In the genomic region with DNA sequence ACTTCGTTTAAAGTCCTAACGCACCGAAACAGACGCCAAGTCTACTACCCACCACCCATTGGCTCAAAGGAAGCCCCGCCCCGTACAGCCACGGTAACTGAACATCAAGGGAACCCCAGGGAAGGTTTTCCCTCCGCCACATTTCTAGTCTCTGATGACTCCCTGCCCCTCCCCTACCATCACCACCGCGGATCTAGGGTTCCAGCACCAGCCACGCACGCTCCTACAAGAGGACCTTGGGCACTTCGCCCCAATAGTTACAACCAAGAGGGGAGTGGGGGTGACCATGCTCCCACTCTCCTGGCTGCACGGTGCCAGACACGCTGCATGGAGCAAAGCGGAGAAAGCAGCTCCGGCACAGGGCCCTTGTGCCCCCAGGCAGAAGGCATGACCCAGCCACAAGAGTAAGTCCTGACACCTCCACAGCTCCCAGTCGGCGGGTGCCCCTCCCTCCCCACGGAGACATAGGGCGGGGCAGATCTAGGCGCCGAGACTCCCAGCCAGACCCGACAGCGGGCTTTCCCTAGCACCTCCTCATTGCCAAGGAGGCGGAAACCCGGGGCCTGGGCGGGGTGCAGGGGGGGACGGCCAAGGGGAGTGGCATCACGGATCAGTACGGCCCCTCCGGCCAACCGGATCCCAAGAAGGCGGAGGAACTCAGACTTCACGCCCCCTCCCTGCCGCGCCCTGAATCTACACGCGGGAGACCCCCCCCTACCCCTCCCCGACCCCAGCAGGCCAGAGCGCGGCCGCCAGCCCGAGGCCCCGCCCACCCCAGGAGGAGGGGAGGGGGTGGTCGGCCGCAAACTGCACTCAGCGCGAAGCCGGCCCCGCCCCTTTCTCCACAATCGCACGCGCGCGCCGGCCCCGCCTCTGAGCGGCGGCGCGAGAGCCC, we compare ENCODE assay signal across 8 cellular contexts. TPM values are rescaled to one million over a fixed set of nuclear protein-coding genes. Genes with fewer than 3 reads are reported as not detected.
DNase-seq lines count a peak whose midpoint lies in the region; ATAC-seq, FAIRE-seq and TF ChIP-seq lines count a peak whose summit lies in the region.

No MANE protein-coding gene starts in this region.

- peak; percentile 96 for FAIRE-seq in GM19239 (lab: Jason Lieb, UNC)

- H3K36me3 ChIP-seq in right lobe of liver, result no peaks in the 10 kb centered on the region

- peak; percentile 94 for DNase-seq in AG04450 (ENCODE audit: low read depth, low spot score)
- DNase-seq in GM19239 (ENCODE audit: insufficient read length, low spot score), result no peak
- peak; percentile 95 for DNase-seq in HK-2 (ENCODE audit: unreplicated experiment)
- DNase-seq in NCI-H774 (lab: John Stamatoyannopoulos, UW), result peak; percentile 94
- peak; percentile 96 for DNase-seq in activated CD4-positive, alpha-beta T cell treated with anti-CD3 and anti-CD28 coated beads, Interleukin-2, amount 50 U/mL, for 4 hours
- DNase-seq in dermis blood vessel endothelial cell, result peak; percentile 95
- peak; percentile 99 for DNase-seq in right lobe of liver
- DNase-seq in stimulated activated CD4-positive, alpha-beta T cell treated with anti-CD3 and anti-CD28 coated beads, Interleukin-2, amount 100 ng/mL, for 48 hours, result peak; percentile 93 to 94

- peak overlapping the region; percentile 87 for H3K27ac ChIP-seq in AG04450 (ENCODE audit: low read depth, low read length)
- peak overlapping the region; percentile 83 to 85 (median 84) for H3K27ac ChIP-seq in right lobe of liver

- POLR2A ChIA-PET in AG04450 (lab: Yijun Ruan, JAX), result interaction anchor here (0.8 to 3.0 kb wide), 4 partner anchors 11 to 273 kb away, joined by 4 to 25 read pairs (median 5); partner anchors contain the start of genes IMP3 and MAN2C1

- H3K4me3 ChIP-seq in AG04450 (ENCODE audit: low read depth, low read length), result peak overlapping the region; percentile 96
- H3K4me3 ChIP-seq in right lobe of liver, result peak overlapping the region; percentile 65 to 78 (median 69)

- peak; percentile 45 to 57 (median 47) for ATAC-seq in right lobe of liver

- TF ChIP-seq POLR2A in right lobe of liver (IDR thresholded peaks at IDR 0.05), result no peak

- H3K9me3 ChIP-seq in AG04450 (ENCODE audit: control insufficient read depth, insufficient read depth, low read length) (no peaks in the 10 kb centered on the region; the same call in 1 of the 2 replicates), right lobe of liver (no peaks in the 10 kb centered on the region)

- intact Hi-C loops in right lobe of liver (cut with DNase I), result no loop called here

- TF ChIP-seq CTCF in AG04450 (IDR thresholded peaks at IDR 0.05; ENCODE audit: low read depth, low read length) (no peak), right lobe of liver (IDR thresholded peaks at IDR 0.05) (peak in 3 of 4 donors; percentile 4 to 26 (median 14))

- H3K27me3 ChIP-seq in AG04450 (ENCODE audit: control insufficient read depth, insufficient read depth, low read length), result no peaks in the 10 kb centered on the region
- H3K27me3 ChIP-seq in right lobe of liver, result no peaks in the 10 kb centered on the region

- 1% methylated on average over 17 of the region's 62 CpGs for WGBS in right lobe of liver (ENCODE audit: insufficient coverage, low coverage, low lambda C conversion rate, missing lambda C conversion rate)

- peaks cover 0 to 19% (median 6%) of the 10 kb centered on the region in 4 donors for H3K4me1 ChIP-seq in right lobe of liver

- CTCF ChIA-PET in AG04450 (lab: Charles Lee), result interaction anchor here (3.0 kb wide), 1 partner anchor 83 kb away, joined by 35 read pairs; the partner anchor contains the start of gene MAN2C1

RNA-seq across cellular contexts. Expression of gene SIN3A, which starts 0.9 kb away (rescaled TPM):
- 27.4 and 28.0 TPM in 2 replicates for polyA plus RNA-seq in AG04450 (2011; rRNA removed)
- 60.9 and 66.8 TPM in 2 replicates for polyA minus RNA-seq in AG04450 (2011; rRNA and poly(A)+ RNA removed)
- total RNA-seq in dermis blood vessel endothelial cell (32.0 and 40.8 TPM in 2 replicates), right lobe of liver (10 to 100 TPM in 5 of 6 experiments, 1 to 10 TPM in 1; 10.0 to 21.6 (median 20.5) TPM)
